13 cellular contexts compared by ENCODE assay signal in the genomic region with DNA sequence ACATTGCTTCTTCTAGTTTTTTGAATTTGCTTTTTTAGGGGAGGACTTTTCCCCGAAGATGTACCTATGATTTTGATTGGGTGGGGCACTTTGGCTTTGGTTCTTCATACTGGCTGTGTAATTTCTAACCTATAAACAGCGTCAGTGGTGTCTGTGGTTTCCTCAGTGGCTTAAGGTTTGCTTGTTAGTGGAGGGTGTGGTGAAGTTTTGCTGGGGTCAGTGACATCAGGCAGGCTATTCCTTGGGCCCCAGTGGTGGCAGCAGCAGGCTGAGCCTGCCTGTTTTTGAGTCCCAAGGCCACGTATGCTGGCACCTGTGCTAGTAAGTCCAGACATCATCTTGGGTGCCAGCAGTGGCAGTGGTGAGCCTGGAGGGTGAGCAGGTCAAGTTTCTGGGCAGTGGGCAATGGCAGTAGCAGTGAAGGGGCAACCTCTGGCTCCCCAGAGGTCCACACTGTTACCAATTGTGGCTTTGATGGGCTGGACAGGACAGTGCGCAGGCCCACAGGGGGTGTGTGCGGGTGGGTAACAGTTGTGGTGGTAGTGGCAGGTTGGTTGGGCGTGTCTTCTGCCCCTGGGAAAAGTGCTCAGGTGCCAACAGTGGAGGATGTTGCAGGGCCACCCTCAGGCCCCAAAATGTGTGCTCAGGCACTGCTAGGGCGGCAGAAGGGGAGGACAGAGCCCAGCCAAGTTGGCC. TPM values are rescaled to one million over a fixed set of nuclear protein-coding genes. Genes with fewer than 3 reads are reported as not detected.
DNase-seq lines count a peak whose midpoint lies in the region; ATAC-seq and TF ChIP-seq lines count a peak whose summit lies in the region.
"Had no signal": no experiment of that assay in that cellular context is flagged by ENCODE, and none has a peak within 500 bp of the region (broad histone marks: within the 10 kb centered on the region; RNA-seq: fewer than 3 reads in every experiment).

No MANE protein-coding gene starts in this region.

- H3K4me3 Mint-ChIP-seq in endothelial cell (ENCODE audit: unreplicated experiment), result no peak overlapping the region
- H3K4me3 Mint-ChIP-seq: dendritic cell treated with granulocyte-macrophage colony-stimulating factor and Interleukin-4, amounts not matched to agents 40 ng/mL and 50 ng/mL, for 4 days had no signal

- no peak overlapping the region for H3K4me3 ChIP-seq in GM06990 (replicated peaks; ENCODE audit: low read depth, low read length)

- H3K27ac Mint-ChIP-seq in endothelial cell (ENCODE audit: unreplicated experiment), result peak overlapping the region; percentile 27
- H3K27ac Mint-ChIP-seq: dendritic cell treated with granulocyte-macrophage colony-stimulating factor and Interleukin-4, amounts not matched to agents 40 ng/mL and 50 ng/mL, for 4 days had no signal

- ATAC-seq in GM19463 (IDR thresholded peaks at IDR 0.05; ENCODE audit: unreplicated experiment), result peak; percentile 58
- ATAC-seq in HG02970 (IDR thresholded peaks at IDR 0.05; ENCODE audit: low FRiP score, unreplicated experiment), result no peak
- ATAC-seq: Panc1 had no signal

- peaks cover 9% of the 10 kb centered on the region for H3K36me3 Mint-ChIP-seq in endothelial cell (ENCODE audit: low read depth, unreplicated experiment)

- in situ Hi-C loops in KBM-7 (cut with MboI; ENCODE audit: low pct_unique_long_range_greater_than_20kb, low sequenced_read_pairs), result no loop called here

- H3K36me3 ChIP-seq in GM06990 (ENCODE audit: control insufficient read depth, insufficient read depth, low read length), result no peaks in the 10 kb centered on the region; the same call in none of the 2 replicates

- H3K4me1 Mint-ChIP-seq in endothelial cell (ENCODE audit: unreplicated experiment), result peaks cover 3% of the 10 kb centered on the region

- TF ChIP-seq CTCF in GM06990 (IDR thresholded peaks at IDR 0.05; ENCODE audit: insufficient read depth, low read length, poor library complexity, severe bottlenecking), result no peak
- TF ChIP-seq CTCF in endothelial cell (IDR thresholded peaks at IDR 0.05; ENCODE audit: unreplicated experiment), result no peak

- no peaks in the 10 kb centered on the region for H3K27me3 ChIP-seq in GM06990 (replicated peaks; ENCODE audit: control insufficient read depth, insufficient read depth, low read length)

- H3K27me3 Mint-ChIP-seq in endothelial cell (ENCODE audit: unreplicated experiment), result peaks cover 6% of the 10 kb centered on the region
- H3K27me3 Mint-ChIP-seq: dendritic cell treated with granulocyte-macrophage colony-stimulating factor and Interleukin-4, amounts not matched to agents 40 ng/mL and 50 ng/mL, for 4 days had no signal

- no peaks in the 10 kb centered on the region for H3K9me3 Mint-ChIP-seq in endothelial cell (ENCODE audit: unreplicated experiment)
- H3K9me3 Mint-ChIP-seq: dendritic cell treated with granulocyte-macrophage colony-stimulating factor and Interleukin-4, amounts not matched to agents 40 ng/mL and 50 ng/mL, for 4 days had no signal

- DNase-seq in GM06990 (ENCODE audit: extremely low read depth, insufficient read length), result peak; percentile 19
- DNase-seq in KBM-7, result peak; percentile 17
- no peak for DNase-seq in endothelial cell (ENCODE audit: low spot score)
- no peak for DNase-seq in stimulated activated naive CD4-positive, alpha-beta T cell treated with Interleukin-2 at 50 U/mL for 16 hours (lab: John Stamatoyannopoulos, UW)
- DNase-seq in nucleus accumbens (lab: John Stamatoyannopoulos, UW), result no peak
- no peak for DNase-seq in NCI-H2081 treated with DMSO at 0.1 percent for 48 hours (lab: John Stamatoyannopoulos, UW)
- DNase-seq: H7, retina, substantia nigra had no signal

RNA-seq across cellular contexts. Expression of a gene that starts 54.9 kb away (rescaled TPM):
- total RNA-seq in endothelial cell (ENCODE audit: unreplicated experiment), result 0.10 TPM
- total RNA-seq: H7 had no signal

Comparison
In these comparisons a context has a peak if more than half of its experiments do, and no peak if none do; other contexts are left out.
1. DNase-seq: peak in GM06990 (single experiment) and KBM-7 (single experiment); none in endothelial cell (single experiment), stimulated activated naive CD4-positive, alpha-beta T cell treated with Interleukin-2 at 50 U/mL for 16 hours (single experiment), nucleus accumbens (0 of 56) and NCI-H2081 treated with DMSO at 0.1 percent for 48 hours (single experiment).